9 cellular contexts compared by ENCODE assay signal in the genomic region with DNA sequence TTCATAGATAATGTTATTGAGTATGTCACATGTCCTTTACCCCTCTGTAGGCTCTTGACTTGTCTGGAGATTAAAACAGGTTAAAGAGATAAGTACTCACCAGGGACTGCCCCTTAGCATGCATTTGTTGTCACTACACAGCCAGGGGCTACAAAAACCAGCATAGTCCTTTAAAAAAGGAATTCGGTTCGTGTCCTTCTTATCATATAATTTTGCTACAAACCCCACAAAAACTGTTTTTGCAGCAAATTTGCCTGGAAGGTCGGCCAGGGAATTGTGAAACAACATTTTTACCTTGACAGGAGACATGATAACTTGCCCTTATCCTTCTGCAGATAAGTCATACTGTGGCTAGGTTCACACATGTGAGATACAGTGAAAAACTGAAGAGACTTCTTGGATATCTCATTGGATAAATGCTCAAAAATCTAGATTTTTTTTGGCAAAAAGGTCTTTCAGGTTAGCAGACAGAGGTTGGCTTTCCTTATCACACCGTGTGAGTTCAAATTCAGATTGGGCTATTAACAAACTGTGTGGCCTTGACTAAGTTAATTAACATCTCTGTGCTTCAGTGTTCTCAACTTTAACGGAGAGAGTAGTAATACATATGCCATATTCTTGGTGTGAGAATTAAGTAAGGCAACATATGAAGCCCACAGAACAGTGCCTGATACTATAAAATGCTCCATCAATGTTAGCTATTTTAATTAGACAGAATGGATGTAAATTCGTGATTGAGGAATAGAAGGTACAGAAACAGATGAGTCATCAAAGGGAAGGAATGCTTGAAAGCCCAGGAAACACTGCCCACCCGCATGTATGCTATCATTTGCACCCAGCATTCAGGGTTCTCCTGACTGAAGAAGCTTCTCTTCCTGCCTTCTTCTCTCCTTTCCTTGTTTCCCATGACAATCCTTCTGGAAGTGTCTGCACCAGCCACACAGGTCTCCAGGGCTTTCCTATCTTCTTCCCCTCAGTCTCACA. TPM values are rescaled to one million over a fixed set of nuclear protein-coding genes. Genes with fewer than 3 reads are reported as not detected.
A peak's percentile ranks its signal among the peaks of the same experiment; 100 is the strongest.
DNase-seq lines count a peak whose midpoint lies in the region; ATAC-seq, FAIRE-seq and TF ChIP-seq lines count a peak whose summit lies in the region.
"Had no signal": no experiment of that assay in that cellular context is flagged by ENCODE, and none has a peak within 500 bp of the region (broad histone marks: within the 10 kb centered on the region; RNA-seq: fewer than 3 reads in every experiment).

No MANE protein-coding gene starts in this region.

- H3K27me3 ChIP-seq in foreskin keratinocyte = no peaks in the 10 kb centered on the region

- no peak for DNase-seq in GM12891 (ENCODE audit: insufficient read length, low spot score)
- DNase-seq in NCI-H226 = peak; percentile 29
- peak in 1 of 2 donors; percentile 13 for DNase-seq in foreskin keratinocyte
- no peak for DNase-seq in occipital lobe (lab: John Stamatoyannopoulos, UW)
- no peak for DNase-seq in NCI-H2196 (lab: John Stamatoyannopoulos, UW; ENCODE audit: unreplicated experiment)
- no peak for DNase-seq in HK-2 (ENCODE audit: unreplicated experiment)
- DNase-seq in DMS79 (lab: John Stamatoyannopoulos, UW) = no peak

- H3K4me1 ChIP-seq in foreskin keratinocyte = peaks cover 11% of the 10 kb centered on the region

- ATAC-seq in GM21576 (IDR thresholded peaks at IDR 0.05; ENCODE audit: unreplicated experiment) (peak; percentile 25), foreskin keratinocyte (no peak)

- H3K27ac ChIP-seq in foreskin keratinocyte = peak overlapping the region; percentile 66
- H3K27ac ChIP-seq: SK-N-MC had no signal

- TF ChIP-seq POLR2A in GM12891 (IDR thresholded peaks at IDR 0.05; ENCODE audit: low read depth, low read length) = no peak

- TF ChIP-seq CTCF in foreskin keratinocyte (conservative IDR thresholded peaks at IDR 0.05) = no peak

- peak; percentile 80 for FAIRE-seq in GM12891 (lab: Jason Lieb, UNC)

TF ChIP-seq in GM12891, 5 proteins besides CTCF, POLR2A, EP300 and RAD21:
- TF ChIP-seq POLR2AphosphoS5 (IDR thresholded peaks at IDR 0.05; ENCODE audit: low read depth, low read length) (no peak), PAX5 (IDR thresholded peaks at IDR 0.05; ENCODE audit: insufficient read depth, low read length, severe bottlenecking) (no peak)

RNA-seq across cellular contexts. Expression of a gene that starts 30.0 kb away (rescaled TPM):
- polyA plus RNA-seq in GM12891 (2012; ENCODE audit: low read depth, missing spikeins) = not detected
- total RNA-seq in foreskin keratinocyte = not detected in 2 replicates
- not detected in 2 replicates for polyA plus RNA-seq in foreskin keratinocyte
- 0.31 TPM for total RNA-seq in occipital lobe

RNA-seq across cellular contexts. Expression of a gene that starts 39.5 kb away (rescaled TPM):
- 22,419 TPM for polyA plus RNA-seq in GM12891 (2012; ENCODE audit: low read depth, missing spikeins)
- total RNA-seq in foreskin keratinocyte = 1,702 and 2,721 TPM in 2 replicates
- 2,710 and 4,192 TPM in 2 replicates for polyA plus RNA-seq in foreskin keratinocyte
- 4,817 TPM for total RNA-seq in occipital lobe
